ENCODE assay signal across 17 cellular contexts in the genomic region with DNA sequence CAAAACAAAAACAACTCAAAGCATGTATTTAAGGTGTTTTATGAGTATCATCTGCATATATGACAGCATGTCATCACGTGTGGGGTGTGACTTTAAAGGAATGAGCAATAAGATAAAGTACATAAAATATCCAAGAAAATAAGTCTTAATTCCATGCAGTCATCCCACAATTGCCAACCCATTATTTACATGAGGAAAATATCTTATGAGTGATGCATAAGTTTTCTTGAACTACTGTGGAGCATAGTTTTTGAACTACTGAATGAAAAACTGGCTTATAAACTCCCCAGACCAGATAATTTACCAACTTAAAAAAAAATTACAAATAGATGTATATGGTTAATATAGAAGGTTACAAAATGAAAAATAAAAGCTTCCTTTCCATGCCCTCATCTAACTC. TPM values are rescaled to one million over a fixed set of nuclear protein-coding genes. Genes with fewer than 3 reads are reported as not detected.
DNase-seq lines count a peak whose midpoint lies in the region; ATAC-seq and TF ChIP-seq lines count a peak whose summit lies in the region.
"Had no signal": no experiment of that assay in that cellular context is flagged by ENCODE, and none has a peak within 500 bp of the region (broad histone marks: within the 10 kb centered on the region; RNA-seq: fewer than 3 reads in every experiment).

No MANE protein-coding gene starts in this region.

- H3K27ac Mint-ChIP-seq in activated CD4-positive, alpha-beta memory T cell treated with anti-CD3 and anti-CD28 coated beads, Interleukin-2, amount 10 ng/mL, durations not matched to agents 7 days and 5 days, result peak overlapping the region; percentile 65
- H3K27ac Mint-ChIP-seq in activated CD4-positive, alpha-beta memory T cell treated with anti-CD3 and anti-CD28 coated beads for 36 hours, result no peak overlapping the region
- H3K27ac Mint-ChIP-seq in HFFc6, result peak overlapping the region; percentile 45; the same call in 1 of the 2 replicates
- H3K27ac Mint-ChIP-seq: B cell had no signal

- peaks cover 32% of the 10 kb centered on the region for H3K36me3 Mint-ChIP-seq in activated CD4-positive, alpha-beta memory T cell treated with anti-CD3 and anti-CD28 coated beads, Interleukin-2, amount 10 ng/mL, durations not matched to agents 7 days and 5 days (ENCODE audit: low read depth)
- peaks cover 30% of the 10 kb centered on the region for H3K36me3 Mint-ChIP-seq in activated CD4-positive, alpha-beta memory T cell treated with anti-CD3 and anti-CD28 coated beads for 36 hours
- peaks cover 6% of the 10 kb centered on the region; the same call in 1 of the 2 replicates for H3K36me3 Mint-ChIP-seq in HFFc6 (ENCODE audit: low read depth)

- POLR2A ChIA-PET in activated CD4-positive, alpha-beta memory T cell treated with anti-CD3 and anti-CD28 coated beads, Interleukin-2, amount 10 ng/mL, durations not matched to agents 7 days and 5 days (lab: Charles Lee), result interaction anchor here (1.1 kb wide), 1 partner anchor 44 kb away, joined by 3 read pairs; no protein-coding TSS in a partner anchor
- POLR2A ChIA-PET in activated CD4-positive, alpha-beta memory T cell treated with anti-CD3 and anti-CD28 coated beads for 36 hours (lab: Charles Lee), result no interaction called here

- TF ChIP-seq CTCF in HFFc6 (IDR thresholded peaks at IDR 0.05) (no peak), GM20000 (IDR thresholded peaks at IDR 0.05; ENCODE audit: extremely low read depth, missing control alignments) (no peak)

- no peaks in the 10 kb centered on the region for H3K27me3 Mint-ChIP-seq in activated CD4-positive, alpha-beta memory T cell treated with anti-CD3 and anti-CD28 coated beads, Interleukin-2, amount 10 ng/mL, durations not matched to agents 7 days and 5 days
- no peaks in the 10 kb centered on the region for H3K27me3 Mint-ChIP-seq in activated CD4-positive, alpha-beta memory T cell treated with anti-CD3 and anti-CD28 coated beads for 36 hours
- H3K27me3 Mint-ChIP-seq in HFFc6 (ENCODE audit: insufficient read depth), result peaks cover 2% of the 10 kb centered on the region; the same call in 1 of the 2 replicates
- H3K27me3 Mint-ChIP-seq: B cell; CD4-positive, CD25-positive, alpha-beta regulatory T cell; CD8-positive, alpha-beta memory T cell had no signal

- no peak for DNase-seq in activated CD4-positive, alpha-beta memory T cell treated with anti-CD3 and anti-CD28 coated beads, Interleukin-2, amount 10 ng/mL, durations not matched to agents 7 days and 5 days
- no peak for DNase-seq in activated CD4-positive, alpha-beta memory T cell treated with anti-CD3 and anti-CD28 coated beads for 36 hours
- DNase-seq in EH (ENCODE audit: low read depth), result peak; percentile 21
- DNase-seq in HFFc6, result no peak
- peak; percentile 40 for DNase-seq in amniotic epithelial cell (ENCODE audit: low read depth)
- no peak for DNase-seq in GM20000 (ENCODE audit: low spot score)
- DNase-seq in erythroblast (lab: John Stamatoyannopoulos, UW), result no peak
- DNase-seq: CD4-positive, CD25-positive, alpha-beta regulatory T cell; CD8-positive, alpha-beta memory T cell; COR-L47; DMS 273 treated with DMSO at 0.1 percent for 48 hours; GF-D8; H9 had no signal

- ATAC-seq in GM18907 (IDR thresholded peaks at IDR 0.05; ENCODE audit: unreplicated experiment), result no peak
- ATAC-seq: A549 had no signal

- peaks cover 23% of the 10 kb centered on the region for H3K4me1 Mint-ChIP-seq in activated CD4-positive, alpha-beta memory T cell treated with anti-CD3 and anti-CD28 coated beads, Interleukin-2, amount 10 ng/mL, durations not matched to agents 7 days and 5 days
- peaks cover 22% of the 10 kb centered on the region for H3K4me1 Mint-ChIP-seq in activated CD4-positive, alpha-beta memory T cell treated with anti-CD3 and anti-CD28 coated beads for 36 hours (ENCODE audit: low read depth)
- H3K4me1 Mint-ChIP-seq in HFFc6 (ENCODE audit: low read depth), result peaks cover 11% of the 10 kb centered on the region
- H3K4me1 Mint-ChIP-seq: H9 had no signal

- intact Hi-C loops in activated CD4-positive, alpha-beta memory T cell treated with anti-CD3 and anti-CD28 coated beads for 36 hours (cut with micrococcal nuclease), result no loop called here

- H3K9me3 Mint-ChIP-seq in activated CD4-positive, alpha-beta memory T cell treated with anti-CD3 and anti-CD28 coated beads, Interleukin-2, amount 10 ng/mL, durations not matched to agents 7 days and 5 days, result no peaks in the 10 kb centered on the region
- no peaks in the 10 kb centered on the region for H3K9me3 Mint-ChIP-seq in activated CD4-positive, alpha-beta memory T cell treated with anti-CD3 and anti-CD28 coated beads for 36 hours
- H3K9me3 Mint-ChIP-seq in HFFc6, result no peaks in the 10 kb centered on the region
- H3K9me3 Mint-ChIP-seq: CD4-positive, CD25-positive, alpha-beta regulatory T cell; CD8-positive, alpha-beta memory T cell; H9 had no signal

- no peak for TF ChIP-seq POLR2A in erythroblast (IDR thresholded peaks at IDR 0.05; ENCODE audit: low read length)

- H3K4me3 Mint-ChIP-seq in activated CD4-positive, alpha-beta memory T cell treated with anti-CD3 and anti-CD28 coated beads, Interleukin-2, amount 10 ng/mL, durations not matched to agents 7 days and 5 days, result no peak overlapping the region
- no peak overlapping the region for H3K4me3 Mint-ChIP-seq in activated CD4-positive, alpha-beta memory T cell treated with anti-CD3 and anti-CD28 coated beads for 36 hours
- H3K4me3 Mint-ChIP-seq in HFFc6, result no peak overlapping the region
- H3K4me3 Mint-ChIP-seq: B cell; CD4-positive, CD25-positive, alpha-beta regulatory T cell; CD8-positive, alpha-beta memory T cell; H9 had no signal

- CTCF ChIA-PET in activated CD4-positive, alpha-beta memory T cell treated with anti-CD3 and anti-CD28 coated beads, Interleukin-2, amount 10 ng/mL, durations not matched to agents 7 days and 5 days (lab: Charles Lee), result interaction anchor here (1.3 kb wide), 1 partner anchor 79 kb away, joined by 3 read pairs; a partner anchor contains a TSS
- CTCF ChIA-PET in activated CD4-positive, alpha-beta memory T cell treated with anti-CD3 and anti-CD28 coated beads for 36 hours (lab: Charles Lee), result interaction anchor here (0.6 to 1.5 kb wide), 2 partner anchors 21 to 84 kb away, joined by 3 to 4 read pairs; no protein-coding TSS in a partner anchor

RNA-seq across cellular contexts. Expression of a gene that starts 29.7 kb away (rescaled TPM):
- total RNA-seq in activated CD4-positive, alpha-beta memory T cell treated with anti-CD3 and anti-CD28 coated beads, Interleukin-2, amount 10 ng/mL, durations not matched to agents 7 days and 5 days, result 10 to 100 TPM; 19.2 to 20.7 TPM
- 1 to 10 TPM; 1.7 to 2.2 TPM for total RNA-seq in activated CD4-positive, alpha-beta memory T cell treated with anti-CD3 and anti-CD28 coated beads for 36 hours
- total RNA-seq in HFFc6 (2021; fragmentation: NEBNext Ultra II Directional; extraction: Animal tissue kit (Norgen Biotek cat#: 25700)), result 10 to 100 TPM in 3 of 6 experiments, 1 to 10 TPM in 3; 6.1 to 11.5 (median 10.0) TPM
- total RNA-seq: B cell had no signal

RNA-seq across cellular contexts. Expression of a gene that starts 38.8 kb away (rescaled TPM):
- total RNA-seq in activated CD4-positive, alpha-beta memory T cell treated with anti-CD3 and anti-CD28 coated beads, Interleukin-2, amount 10 ng/mL, durations not matched to agents 7 days and 5 days, result 10 to 100 TPM; 82.3 to 84.3 TPM
- 10 to 100 TPM; 72.7 to 75.7 TPM for total RNA-seq in activated CD4-positive, alpha-beta memory T cell treated with anti-CD3 and anti-CD28 coated beads for 36 hours
- 100 to 1,000 TPM in 3 of 6 experiments, 10 to 100 TPM in 3; 85.4 to 105 (median 101) TPM for total RNA-seq in HFFc6 (2021; fragmentation: NEBNext Ultra II Directional; extraction: Animal tissue kit (Norgen Biotek cat#: 25700))

RNA-seq across cellular contexts. Expression of a gene that starts 44.1 kb away (rescaled TPM):
- 10 to 100 TPM; 15.9 to 17.4 TPM for total RNA-seq in activated CD4-positive, alpha-beta memory T cell treated with anti-CD3 and anti-CD28 coated beads, Interleukin-2, amount 10 ng/mL, durations not matched to agents 7 days and 5 days
- total RNA-seq in activated CD4-positive, alpha-beta memory T cell treated with anti-CD3 and anti-CD28 coated beads for 36 hours, result 10 to 100 TPM; 23.8 to 24.7 TPM
- 10 to 100 TPM; 26.2 to 29.6 (median 28.7) TPM for total RNA-seq in HFFc6 (2021; fragmentation: NEBNext Ultra II Directional; extraction: Animal tissue kit (Norgen Biotek cat#: 25700))

RNA-seq across cellular contexts. Expression of a gene that starts 48.8 kb away (rescaled TPM):
- total RNA-seq in activated CD4-positive, alpha-beta memory T cell treated with anti-CD3 and anti-CD28 coated beads, Interleukin-2, amount 10 ng/mL, durations not matched to agents 7 days and 5 days, result 10 to 100 TPM; 14.4 to 15.2 TPM
- 1 to 10 TPM; 9.6 to 9.8 TPM for total RNA-seq in activated CD4-positive, alpha-beta memory T cell treated with anti-CD3 and anti-CD28 coated beads for 36 hours
- total RNA-seq in HFFc6 (2021; fragmentation: NEBNext Ultra II Directional; extraction: Animal tissue kit (Norgen Biotek cat#: 25700)), result 10 to 100 TPM; 16.1 to 28.5 (median 26.1) TPM
- total RNA-seq: HT-29 had no signal

Comparison
In these comparisons a context has a peak if more than half of its experiments do, and no peak if none do; other contexts are left out.
1. DNase-seq: peak in EH (single experiment) and amniotic epithelial cell (single experiment); none in activated CD4-positive, alpha-beta memory T cell treated with anti-CD3 and anti-CD28 coated beads, Interleukin-2, amount 10 ng/mL, durations not matched to agents 7 days and 5 days (single experiment), activated CD4-positive, alpha-beta memory T cell treated with anti-CD3 and anti-CD28 coated beads for 36 hours (single experiment), HFFc6 (single experiment), GM20000 (single experiment) and erythroblast (0 of 2).